8 cellular contexts compared by ENCODE assay signal in the genomic region with DNA sequence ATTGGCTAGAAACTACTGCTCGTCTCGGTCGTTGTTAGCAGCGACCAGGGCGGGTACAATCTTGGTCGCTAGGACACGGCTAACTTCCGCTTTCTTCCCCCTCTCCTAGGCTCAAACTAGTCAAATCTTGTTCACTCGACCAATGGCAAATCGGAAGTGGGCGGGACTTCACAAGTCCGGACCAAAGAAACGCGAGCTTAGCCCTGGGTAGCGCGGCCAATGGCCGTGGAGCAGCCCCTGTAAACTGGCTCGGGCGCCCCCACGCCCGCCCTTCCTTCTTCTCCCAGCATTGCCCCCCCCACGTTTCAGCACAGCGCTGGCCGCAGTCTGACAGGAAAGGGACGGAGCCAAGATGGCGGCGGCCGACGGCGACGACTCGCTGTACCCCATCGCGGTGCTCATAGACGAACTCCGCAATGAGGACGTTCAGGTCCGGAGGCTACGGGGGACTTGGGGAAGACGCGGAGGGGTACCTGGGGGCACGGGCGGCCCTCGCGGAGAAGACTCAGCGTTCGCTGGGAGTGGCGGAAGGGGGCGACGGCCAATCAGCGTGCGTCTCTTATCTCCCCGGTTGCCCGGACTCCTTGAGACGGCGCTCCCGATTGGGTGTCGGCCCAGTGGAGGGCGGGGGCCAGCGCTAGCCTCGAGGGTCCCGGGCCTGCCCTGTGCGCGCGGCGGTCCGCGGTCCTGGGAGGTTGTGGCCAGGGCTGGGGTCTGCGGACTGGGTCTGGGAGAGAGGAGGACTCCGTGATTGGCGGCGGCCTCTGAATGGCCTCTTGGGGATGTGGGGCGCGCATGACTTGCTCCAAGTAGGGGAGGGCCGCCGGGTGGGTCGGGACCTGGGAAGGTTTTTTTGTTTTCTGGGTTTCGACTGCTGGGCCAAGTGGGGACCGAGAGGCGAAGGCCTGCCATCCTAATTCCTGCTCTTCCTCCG. TPM values are rescaled to one million over a fixed set of nuclear protein-coding genes. Genes with fewer than 3 reads are reported as not detected.
A peak's percentile ranks its signal among the peaks of the same experiment; 100 is the strongest.
DNase-seq lines count a peak whose midpoint lies in the region; ATAC-seq and TF ChIP-seq lines count a peak whose summit lies in the region.

PPP2R1A (plus strand) TSS at position 308 of the 934 bp plus-strand sequence; CDS start at position 353, 45 bp downstream.

- intact Hi-C loops in T-helper 1 cell treated with Interleukin-12 subunit alpha and Interleukin-12 subunit beta and Interleukin-4 antibody, amounts not matched to agents 30 ng/mL and 1 ng/mL, for 36 hours (cut with micrococcal nuclease), result loop anchor here (1.0 to 5.0 kb wide), 23 partner anchors 19 to 1947 kb away; partner anchors contain the start of genes CNOT3, MYADM, ZNF160 and ZNF350
- intact Hi-C loops in heart left ventricle (cut with DNase I), result loop anchor here in 9 of 10 donors (1.0 to 10.0 kb wide), 8 partner anchors 19 to 55 kb away; partner anchors contain the start of genes ZNF616 (in 5 of the 9) and ZNF836 (in 3 of the 9)

- TF ChIP-seq POLR2A in heart left ventricle (IDR thresholded peaks at IDR 0.05), result peak; percentile 60 to 61

- H3K36me3 ChIP-seq in heart left ventricle, result peaks cover 0 to 22% (median 10%) of the 10 kb centered on the region in 9 donors

- H3K27me3 ChIP-seq in heart left ventricle, result no peaks in the 10 kb centered on the region

- H3K4me1 Mint-ChIP-seq in type B pancreatic cell (ENCODE audit: unreplicated experiment), result peaks cover 29% of the 10 kb centered on the region

- H3K9me3 ChIP-seq in heart left ventricle, result no peaks in the 10 kb centered on the region

- TF ChIP-seq CTCF in GM13976 (IDR thresholded peaks at IDR 0.05; ENCODE audit: borderline replicate concordance, control extremely low read depth, extremely low read depth, insufficient read depth, missing control alignments) (no peak), heart left ventricle (IDR thresholded peaks at IDR 0.05) (peak in 1 of 12 donors; percentile 6), type B pancreatic cell (conservative IDR thresholded peaks at IDR 0.05) (no peak)

- no peaks in the 10 kb centered on the region for H3K27me3 Mint-ChIP-seq in type B pancreatic cell

- H3K9me3 Mint-ChIP-seq in type B pancreatic cell, result no peaks in the 10 kb centered on the region

- peaks cover 15 to 55% (median 44%) of the 10 kb centered on the region in 12 donors for H3K4me1 ChIP-seq in heart left ventricle

- in situ Hi-C loops in GM13976 (cut with MboI; ENCODE audit: low sequenced_read_pairs, unreplicated experiment), result no loop called here

- WGBS in heart left ventricle, 4 donors, result 0 to 1% (median 0%) methylated on average over 45 to 81 of the region's 81 CpGs

- H3K4me3 Mint-ChIP-seq in type B pancreatic cell, result peak within 1 kb of the TSS; percentile 99

- H3K4me3 ChIP-seq in heart left ventricle, result peak within 1 kb of the TSS; percentile 55 to 97 (median 90)

- peak within 1 kb of the TSS; percentile 99 for H3K27ac Mint-ChIP-seq in type B pancreatic cell

- ATAC-seq in HG02870 (IDR thresholded peaks at IDR 0.05; ENCODE audit: unreplicated experiment) (peak; percentile 91), heart left ventricle (peak; percentile 88 to 97 (median 94))

- peak within 1 kb of the TSS; percentile 95 to 100 (median 98) for H3K27ac ChIP-seq in heart left ventricle

- DNase-seq in GM13976 (ENCODE audit: low spot score) (peak; percentile 95), NCI-H146 treated with DMSO at 0.1 percent for 48 hours (lab: John Stamatoyannopoulos, UW; ENCODE audit: unreplicated experiment) (peak; percentile 100), amniotic epithelial cell (ENCODE audit: low read depth) (peak; percentile 100), heart left ventricle (peak; percentile 98 to 100 (median 100)), pons (ENCODE audit: low spot score) (peak; percentile 100), type B pancreatic cell (ENCODE audit: extremely low spot score, unreplicated experiment) (peak; percentile 98)

- peaks cover 24% of the 10 kb centered on the region for H3K36me3 Mint-ChIP-seq in type B pancreatic cell

RNA-seq across cellular contexts. Expression of gene PPP2R1A, which starts in this region (rescaled TPM):
- total RNA-seq in T-helper 1 cell treated with Interleukin-12 subunit alpha and Interleukin-12 subunit beta and Interleukin-4 antibody, amounts not matched to agents 30 ng/mL and 1 ng/mL, for 36 hours, result 203 and 217 TPM in 2 replicates
- total RNA-seq in heart left ventricle (100 to 1,000 TPM; 345 to 447 (median 370) TPM), type B pancreatic cell (ENCODE audit: low replicate concordance) (319 and 323 TPM in 2 replicates)
- 100 to 1,000 TPM; 258 to 294 TPM for polyA plus RNA-seq in heart left ventricle

Comparison
In these comparisons a context has a peak if more than half of its experiments do, and no peak if none do; other contexts are left out.
1. Peak in every context shown above with its lines: DNase-seq, ATAC-seq, H3K4me3 ChIP-seq and H3K27ac ChIP-seq.